ENCODE assay signal across 8 cellular contexts in genomic region chr22:39319284-39320170, GRCh38. TPM values are rescaled to one million over a fixed set of nuclear protein-coding genes. Genes with fewer than 3 reads are reported as not detected.
DNase-seq lines count a peak whose midpoint lies in the region; ATAC-seq and TF ChIP-seq lines count a peak whose summit lies in the region.

TSS of gene RPL3 (minus strand) at chr22:39319623. CDS start at chr22:39319597, 26 bp downstream.

- peak within 1 kb of the TSS; percentile 100 for H3K27ac Mint-ChIP-seq in HFFc6
- H3K27ac Mint-ChIP-seq in activated naive CD4-positive, alpha-beta T cell treated with anti-CD3 and anti-CD28 coated beads, Interleukin-2, amount 50 U/mL, for 24 hours = peak within 1 kb of the TSS; percentile 100

- peak within 1 kb of the TSS; percentile 98 for H3K27ac ChIP-seq in temporal lobe (ENCODE audit: low read depth, low read length)

- H3K4me3 Mint-ChIP-seq in HFFc6 = peak within 1 kb of the TSS; percentile 100
- H3K4me3 Mint-ChIP-seq in activated naive CD4-positive, alpha-beta T cell treated with anti-CD3 and anti-CD28 coated beads, Interleukin-2, amount 50 U/mL, for 24 hours = peak within 1 kb of the TSS; percentile 100

- peak; percentile 54 for TF ChIP-seq CTCF in HFFc6 (IDR thresholded peaks at IDR 0.05)

- H3K27me3 Mint-ChIP-seq in HFFc6 (ENCODE audit: insufficient read depth) = peaks cover 30% of the 10 kb centered on the region
- H3K27me3 Mint-ChIP-seq in activated naive CD4-positive, alpha-beta T cell treated with anti-CD3 and anti-CD28 coated beads, Interleukin-2, amount 50 U/mL, for 24 hours = no peaks in the 10 kb centered on the region

- peaks cover 14% of the 10 kb centered on the region for H3K9me3 Mint-ChIP-seq in HFFc6
- H3K9me3 Mint-ChIP-seq in activated naive CD4-positive, alpha-beta T cell treated with anti-CD3 and anti-CD28 coated beads, Interleukin-2, amount 50 U/mL, for 24 hours = no peaks in the 10 kb centered on the region

- H3K4me1 Mint-ChIP-seq in HFFc6 (ENCODE audit: low read depth) = peaks cover 41% of the 10 kb centered on the region
- H3K4me1 Mint-ChIP-seq in activated naive CD4-positive, alpha-beta T cell treated with anti-CD3 and anti-CD28 coated beads, Interleukin-2, amount 50 U/mL, for 24 hours = peaks cover 33% of the 10 kb centered on the region

- ATAC-seq in SK-N-SH treated with all-trans-retinoic acid at 6 μM for 48 hours = peak; percentile 75

- H3K36me3 Mint-ChIP-seq in HFFc6 (ENCODE audit: low read depth) = peaks cover 49% of the 10 kb centered on the region
- H3K36me3 Mint-ChIP-seq in activated naive CD4-positive, alpha-beta T cell treated with anti-CD3 and anti-CD28 coated beads, Interleukin-2, amount 50 U/mL, for 24 hours = peaks cover 38% of the 10 kb centered on the region

- DNase-seq in GM04503 (ENCODE audit: low read depth) = peak; percentile 88
- peak; percentile 97 for DNase-seq in HFFc6
- peak; percentile 94 for DNase-seq in NCI-H1048 (lab: John Stamatoyannopoulos, UW)
- DNase-seq in globus pallidus (ENCODE audit: low spot score) = peak; percentile 97
- DNase-seq in occipital lobe (lab: John Stamatoyannopoulos, UW) = peak; percentile 93

TF ChIP-seq in SK-N-SH treated with all-trans-retinoic acid at 6 μM for 48 hours, 23 proteins besides CTCF, POLR2A, EP300 and RAD21:
- TF ChIP-seq ZFP3 (CRISPR knock-in tag; IDR thresholded peaks at IDR 0.05) = no peak
- 0 out of 2 replicates have a peak, but pooled peaks have one; percentile 11 for TF ChIP-seq GLIS3 (CRISPR knock-in tag; IDR thresholded peaks at IDR 0.05)
- TF ChIP-seq SNAI2 (CRISPR knock-in tag; IDR thresholded peaks at IDR 0.05) = no peak
TF ChIP-seq in SK-N-SH treated with all-trans-retinoic acid at 6 μM for 48 hours: peak in this region for 1.

RNA-seq across cellular contexts. Expression of gene RPL3, which starts in this region (rescaled TPM):
- total RNA-seq in HFFc6 (2021; fragmentation: NEBNext Ultra II Directional; extraction: Animal tissue kit (Norgen Biotek cat#: 25700)) = 1,000 to 10,000 TPM; 1,444 to 1,605 (median 1,488) TPM
- total RNA-seq in occipital lobe = 1,406 TPM
- 1,109 TPM for total RNA-seq in temporal lobe

Comparison
In these comparisons a context has a peak if more than half of its experiments do, and no peak if none do; other contexts are left out.
1. Peak in every context shown above with its lines: DNase-seq, ATAC-seq and H3K27ac ChIP-seq.